Comparison of ENCODE assay signal across 10 cellular contexts in genomic region chr3:23113455-23114171, GRCh38.
DNase-seq lines count a peak whose midpoint lies in the region; FAIRE-seq and TF ChIP-seq lines count a peak whose summit lies in the region.
"Had no signal": no experiment of that assay in that cellular context is flagged by ENCODE, and none has a peak within 500 bp of the region (broad histone marks: within the 10 kb centered on the region; RNA-seq: fewer than 3 reads in every experiment).

No MANE protein-coding gene starts in this region.

- intact Hi-C loops in kidney (cut with DNase I), result no loop called here

- POLR2A ChIA-PET in HEK293 (lab: Yijun Ruan, JAX), result no interaction called here

- CTCF ChIA-PET in HEK293 (lab: Yijun Ruan, JAX), result no interaction called here

- in situ Hi-C loops in HAP-1 (cut with MboI; ENCODE audit: low sequenced_read_pairs), result no loop called here

- no peak overlapping the region for H3K4me3 ChIP-seq in HEK293 (ENCODE audit: low read depth, low read length)
- no peak overlapping the region for H3K4me3 ChIP-seq in HAP-1
- no peak overlapping the region for H3K4me3 ChIP-seq in kidney (ENCODE audit: low read length in 2 of 2)

- H3K36me3 ChIP-seq in HEK293 (ENCODE audit: control insufficient read depth in 2 of 2, insufficient read depth in 1 of 2, low read length in 2 of 2) (no peaks in the 10 kb centered on the region), HAP-1 (replicated peaks) (no peaks in the 10 kb centered on the region), kidney (ENCODE audit: control insufficient read depth in 1 of 2, insufficient read depth in 2 of 2, low read length in 2 of 2) (no peaks in the 10 kb centered on the region)

- FAIRE-seq in kidney (lab: Jason Lieb, UNC), result no peak
- FAIRE-seq: TTC549 had no signal

- H3K27me3 ChIP-seq in HAP-1 (ENCODE audit: low read depth), result peaks cover 12% of the 10 kb centered on the region

- no peak overlapping the region for H3K9ac ChIP-seq in kidney (ENCODE audit: low read length in 2 of 2)

- H3K27ac ChIP-seq in 22Rv1 (peak overlapping the region; percentile 75), HEK293 (ENCODE audit: extremely low read depth, low read depth, low read length) (no peak overlapping the region; the same call in 1 of the 2 replicates), VCaP (peak overlapping the region; percentile 90), kidney (ENCODE audit: low read depth in 2 of 2, low read length in 2 of 2) (no peak overlapping the region)

- TF ChIP-seq CTCF in 22Rv1 (IDR thresholded peaks at IDR 0.05) (no peak), HEK293 (tag by site-specific recombination; IDR thresholded peaks at IDR 0.05) (no peak), VCaP (conservative IDR thresholded peaks at IDR 0.05) (no peak), kidney (IDR thresholded peaks at IDR 0.05; ENCODE audit: borderline replicate concordance, extremely low read depth, insufficient read depth) (no peak)

- H3K4me1 ChIP-seq in HEK293 (ENCODE audit: control insufficient read depth, insufficient read depth, low read length), result peaks cover 16% of the 10 kb centered on the region
- H3K4me1 ChIP-seq in HAP-1, result no peaks in the 10 kb centered on the region
- H3K4me1 ChIP-seq in kidney (ENCODE audit: control insufficient read depth in 1 of 2, insufficient read depth in 1 of 2, low read depth in 1 of 2, low read length in 2 of 2), result no peaks in the 10 kb centered on the region

- DNase-seq in hepatic stellate cell (ENCODE audit: low spot score) (peak; percentile 14), HAP-1 (ENCODE audit: low spot score in 2 of 2) (no peak), kidney (no peak), NCI-H2171 treated with DMSO at 0.1 percent for 48 hours (lab: John Stamatoyannopoulos, UW) (no peak), NCI-H2227 (lab: John Stamatoyannopoulos, UW; ENCODE audit: unreplicated experiment) (no peak)
- DNase-seq: retina had no signal

- H3K9me3 ChIP-seq in HEK293 (ENCODE audit: control insufficient read depth, insufficient read depth, low read depth, low read length), result no peaks in the 10 kb centered on the region
- H3K9me3 ChIP-seq in HAP-1, result no peaks in the 10 kb centered on the region
- H3K9me3 ChIP-seq in kidney (ENCODE audit: control insufficient read depth in 1 of 2, low read length in 2 of 2), result no peaks in the 10 kb centered on the region

TF ChIP-seq in HEK293, 187 proteins besides CTCF, POLR2A, EP300 and RAD21 (continues in another document):
- peak; percentile 55; the same call in 1 of the 2 replicates for TF ChIP-seq ZNF324 (tag by site-specific recombination; IDR thresholded peaks at IDR 0.05)
- no peak for TF ChIP-seq ZNF16 (tag by site-specific recombination; IDR thresholded peaks at IDR 0.05; ENCODE audit: low read depth)
- TF ChIP-seq GLIS1 (tag by site-specific recombination; IDR thresholded peaks at IDR 0.05), result peak; percentile 44
- TF ChIP-seq ZNF366 (tag by site-specific recombination; conservative IDR thresholded peaks at IDR 0.05), result peak; percentile 64
- peak; percentile 85 for TF ChIP-seq ZNF449 (tag by site-specific recombination; IDR thresholded peaks at IDR 0.05)
- TF ChIP-seq SCRT2 (tag by site-specific recombination; IDR thresholded peaks at IDR 0.05), result peak; percentile 76
- TF ChIP-seq ZNF692 (tag by site-specific recombination; IDR thresholded peaks at IDR 0.05), result peak; percentile 36; the same call in 1 of the 2 replicates
- TF ChIP-seq SP3 (tag by site-specific recombination; IDR thresholded peaks at IDR 0.05), result 0 out of 2 replicates have a peak, but pooled peaks have one; percentile 11
- peak; percentile 93 for TF ChIP-seq PRDM6 (tag by site-specific recombination; IDR thresholded peaks at IDR 0.05)
- 0 out of 2 replicates have a peak, but pooled peaks have one; percentile 51 for TF ChIP-seq ZFP69B (tag by site-specific recombination; IDR thresholded peaks at IDR 0.05)
- TF ChIP-seq ZNF311 (tag by site-specific recombination; IDR thresholded peaks at IDR 0.05; ENCODE audit: borderline replicate concordance), result no peak
- TF ChIP-seq ZSCAN4 (tag by site-specific recombination; IDR thresholded peaks at IDR 0.05), result peak; percentile 21; the same call in 1 of the 2 replicates
- TF ChIP-seq ZNF670 (tag by site-specific recombination; IDR thresholded peaks at IDR 0.05; ENCODE audit: low read depth), result no peak
- TF ChIP-seq SP2 (tag by site-specific recombination; IDR thresholded peaks at IDR 0.05), result no peak
- 0 out of 2 replicates have a peak, but pooled peaks have one; percentile 40 for TF ChIP-seq ZNF398 (tag by site-specific recombination; IDR thresholded peaks at IDR 0.05)
- 0 out of 2 replicates have a peak, but pooled peaks have one; percentile 17 for TF ChIP-seq ZNF501 (tag by site-specific recombination; IDR thresholded peaks at IDR 0.05)
- peak; percentile 59; the same call in 1 of the 2 replicates for TF ChIP-seq ZNF600 (tag by site-specific recombination; IDR thresholded peaks at IDR 0.05)
- TF ChIP-seq ZBTB17 (tag by site-specific recombination; IDR thresholded peaks at IDR 0.05), result peak; percentile 54
- no peak for TF ChIP-seq RBAK (tag by site-specific recombination; IDR thresholded peaks at IDR 0.05)
- TF ChIP-seq OSR2 (tag by site-specific recombination; IDR thresholded peaks at IDR 0.05), result peak; percentile 27; the same call in 1 of the 2 replicates
- peak; percentile 53; the same call in 1 of the 2 replicates for TF ChIP-seq ZBTB21 (tag by site-specific recombination; IDR thresholded peaks at IDR 0.05)
- TF ChIP-seq ZNF580 (tag by site-specific recombination; IDR thresholded peaks at IDR 0.05), result 0 out of 2 replicates have a peak, but pooled peaks have one; percentile 43

Comparison
In these comparisons a context has a peak if more than half of its experiments do, and no peak if none do; other contexts are left out.
1. H3K27ac ChIP-seq: peak in 22Rv1 (single experiment) and VCaP (single experiment); none in HEK293 (single experiment) and kidney (0 of 2).